19 cellular contexts compared by ENCODE assay signal in the genomic region with DNA sequence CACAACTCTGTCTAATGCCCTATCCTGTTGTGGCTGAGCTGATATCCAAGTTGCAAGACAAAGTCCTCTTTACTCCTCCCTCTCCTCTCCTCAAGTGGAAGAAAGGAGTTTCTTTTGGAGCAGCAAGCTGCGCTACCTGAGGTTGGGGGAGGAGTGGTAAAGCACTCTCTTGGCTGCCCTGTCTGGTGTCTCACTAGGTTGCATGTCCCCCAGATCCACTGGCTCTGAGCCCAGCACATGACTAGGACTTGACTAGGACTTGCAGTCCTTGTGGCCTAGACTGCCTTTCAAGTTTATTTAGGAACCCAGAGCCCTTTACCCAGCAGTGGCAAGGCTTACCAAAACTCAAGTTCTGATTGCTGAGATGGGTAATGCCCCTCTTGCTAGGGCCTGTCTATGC.
"Had no signal": no experiment of that assay in that cellular context is flagged by ENCODE, and none has a peak within 500 bp of the region (broad histone marks: within the 10 kb centered on the region; RNA-seq: fewer than 3 reads in every experiment).

No MANE protein-coding gene starts in this region.

- DNase-seq: caudate nucleus; colonic mucosa; dermis blood vessel endothelial cell; esophagus squamous epithelium; foreskin keratinocyte; hippocampal formation; kidney glomerular epithelial cell; mesenchymal stem cell; midbrain; naive B cell; psoas muscle; stimulated activated CD4-positive, alpha-beta T cell treated with anti-CD3 and anti-CD28 coated beads, Interleukin-4, amount 100 ng/mL, for 1 hour; stimulated activated CD8-positive, alpha-beta memory T cell treated with anti-CD3 and anti-CD28 coated beads, Interleukin-4, amount 100 ng/mL, for 48 hours; testis; transverse colon had no signal

- H3K27me3 ChIP-seq: colonic mucosa, esophagus squamous epithelium, foreskin keratinocyte, testis, transverse colon had no signal

- ATAC-seq: foreskin keratinocyte; left lobe of liver; psoas muscle; stimulated activated effector memory CD8-positive, alpha-beta T cell treated with anti-CD3 and anti-CD28 coated beads, Interleukin-12 subunit alpha, Interleukin-12 subunit beta, amount 100 ng/mL, for 72 hours had no signal

- H3K4me3 ChIP-seq: colonic mucosa, esophagus squamous epithelium, lung, psoas muscle, smooth muscle cell, testis, transverse colon had no signal

- H3K36me3 ChIP-seq: colonic mucosa, esophagus squamous epithelium, transverse colon had no signal

- H3K9me3 ChIP-seq: colonic mucosa, esophagus squamous epithelium, psoas muscle, testis, transverse colon had no signal

- H3K4me2 ChIP-seq: smooth muscle cell had no signal

- H3K27ac ChIP-seq: colonic mucosa, esophagus squamous epithelium, foreskin keratinocyte, psoas muscle, testis, transverse colon had no signal

- H3K4me1 ChIP-seq: colonic mucosa, esophagus squamous epithelium, foreskin keratinocyte, psoas muscle, testis, transverse colon had no signal
